In the genomic region with DNA sequence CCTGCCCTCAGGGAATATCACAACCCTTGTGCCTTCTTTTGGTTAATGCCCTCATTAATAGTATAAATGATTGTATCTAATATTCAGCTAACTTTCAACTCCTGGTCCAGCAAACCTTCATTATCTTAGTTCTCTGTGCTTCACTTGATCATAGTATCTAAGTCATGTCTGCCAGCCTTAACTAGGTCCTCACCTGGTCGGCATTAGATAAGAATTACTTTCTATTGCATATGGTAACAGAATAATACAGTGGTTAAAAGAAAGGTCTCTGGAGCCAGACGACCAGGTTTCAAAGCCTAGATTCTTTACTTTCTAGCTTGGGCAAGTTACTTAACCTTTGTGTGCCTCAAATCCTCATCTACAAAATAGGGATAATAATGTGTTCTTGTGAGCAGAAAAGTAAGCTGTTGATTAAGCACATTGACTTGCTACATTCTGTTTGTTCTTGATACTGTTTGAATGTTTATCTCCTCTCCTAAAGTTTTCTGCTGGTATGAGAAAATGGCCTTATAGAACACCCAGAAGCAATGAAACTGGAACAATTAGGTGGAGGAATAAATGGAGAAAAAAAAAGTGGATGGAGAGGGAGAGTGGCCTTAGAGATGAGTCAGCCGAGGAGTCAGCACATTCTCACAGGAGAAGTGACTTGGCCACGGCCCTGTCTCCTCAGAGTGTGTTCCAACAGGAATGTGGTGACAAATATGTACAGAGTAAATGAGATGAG, we compare ENCODE assay signal across 14 cellular contexts.
DNase-seq lines count a peak whose midpoint lies in the region; ATAC-seq and TF ChIP-seq lines count a peak whose summit lies in the region.
"Had no signal": no experiment of that assay in that cellular context is flagged by ENCODE, and none has a peak within 500 bp of the region (broad histone marks: within the 10 kb centered on the region; RNA-seq: fewer than 3 reads in every experiment).

No MANE protein-coding gene starts in this region.

- no peak overlapping the region for H3K4me3 Mint-ChIP-seq in HFFc6
- H3K4me3 Mint-ChIP-seq in activated CD8-positive, alpha-beta memory T cell treated with anti-CD3 and anti-CD28 coated beads, Interleukin-2, amount 10 ng/mL, durations not matched to agents 7 days and 5 days, result no peak overlapping the region
- H3K4me3 Mint-ChIP-seq: activated T-helper 17 cell treated with anti-CD3 and anti-CD28 coated beads, Interleukin-2, amount 50 U/mL, for 72 hours had no signal

- H3K27me3 Mint-ChIP-seq in HFFc6 (ENCODE audit: insufficient read depth), result peaks cover 1% of the 10 kb centered on the region; the same call in 1 of the 2 replicates
- H3K27me3 Mint-ChIP-seq in activated CD8-positive, alpha-beta memory T cell treated with anti-CD3 and anti-CD28 coated beads, Interleukin-2, amount 10 ng/mL, durations not matched to agents 7 days and 5 days, result no peaks in the 10 kb centered on the region
- H3K27me3 Mint-ChIP-seq: activated T-helper 17 cell treated with anti-CD3 and anti-CD28 coated beads, Interleukin-2, amount 50 U/mL, for 72 hours had no signal

- no peak overlapping the region for H3K4me3 ChIP-seq in ACC112 (ENCODE audit: low read depth, low read length)
- H3K4me3 ChIP-seq: upper lobe of left lung had no signal

- no peak overlapping the region for H3K27ac Mint-ChIP-seq in HFFc6
- no peak overlapping the region for H3K27ac Mint-ChIP-seq in activated CD8-positive, alpha-beta memory T cell treated with anti-CD3 and anti-CD28 coated beads, Interleukin-2, amount 10 ng/mL, durations not matched to agents 7 days and 5 days
- H3K27ac Mint-ChIP-seq: activated T-helper 17 cell treated with anti-CD3 and anti-CD28 coated beads, Interleukin-2, amount 50 U/mL, for 72 hours had no signal

- H3K36me3 ChIP-seq in ACC112 (ENCODE audit: insufficient read depth, low read length), result no peaks in the 10 kb centered on the region
- H3K36me3 ChIP-seq: upper lobe of left lung had no signal

- peak; percentile 62 for DNase-seq in HFFc6
- peak; percentile 67 for DNase-seq in astrocyte of the hippocampus (ENCODE audit: low read depth, low spot score)
- peak; percentile 16 for DNase-seq in hepatic stellate cell (ENCODE audit: low spot score)
- DNase-seq in activated CD8-positive, alpha-beta memory T cell treated with anti-CD3 and anti-CD28 coated beads, Interleukin-2, amount 10 ng/mL, durations not matched to agents 7 days and 5 days, result no peak
- DNase-seq in activated CD4-positive, alpha-beta T cell treated with anti-CD3 and anti-CD28 coated beads for 4 hours, result no peak
- DNase-seq: activated CD4-positive, alpha-beta T cell treated with anti-CD3 and anti-CD28 coated beads, Interleukin-2, amount 50 U/mL, for 1 hour; NCI-H1105; posterior cingulate gyrus; stimulated activated CD8-positive, alpha-beta memory T cell treated with anti-CD3 and anti-CD28 coated beads, Interleukin-4, amount 100 ng/mL, for 48 hours; upper lobe of left lung had no signal

- no peaks in the 10 kb centered on the region for H3K79me2 ChIP-seq in ACC112 (ENCODE audit: control insufficient read depth, insufficient read depth, low read length, unreplicated experiment)

- peak overlapping the region; percentile 67 for H3K27ac ChIP-seq in ACC112 (ENCODE audit: low read depth, low read length)
- H3K27ac ChIP-seq: upper lobe of left lung had no signal

- no peaks in the 10 kb centered on the region for H3K36me3 Mint-ChIP-seq in HFFc6 (ENCODE audit: low read depth)
- no peaks in the 10 kb centered on the region for H3K36me3 Mint-ChIP-seq in activated CD8-positive, alpha-beta memory T cell treated with anti-CD3 and anti-CD28 coated beads, Interleukin-2, amount 10 ng/mL, durations not matched to agents 7 days and 5 days

- H3K4me1 Mint-ChIP-seq in HFFc6 (ENCODE audit: low read depth), result peaks cover 30% of the 10 kb centered on the region
- no peaks in the 10 kb centered on the region for H3K4me1 Mint-ChIP-seq in activated CD8-positive, alpha-beta memory T cell treated with anti-CD3 and anti-CD28 coated beads, Interleukin-2, amount 10 ng/mL, durations not matched to agents 7 days and 5 days
- H3K4me1 Mint-ChIP-seq: activated T-helper 17 cell treated with anti-CD3 and anti-CD28 coated beads, Interleukin-2, amount 50 U/mL, for 72 hours had no signal

- CTCF ChIA-PET in activated CD8-positive, alpha-beta memory T cell treated with anti-CD3 and anti-CD28 coated beads, Interleukin-2, amount 10 ng/mL, durations not matched to agents 7 days and 5 days (lab: Charles Lee), result no interaction called here

- no peaks in the 10 kb centered on the region for H3K9me3 Mint-ChIP-seq in HFFc6
- no peaks in the 10 kb centered on the region for H3K9me3 Mint-ChIP-seq in activated CD8-positive, alpha-beta memory T cell treated with anti-CD3 and anti-CD28 coated beads, Interleukin-2, amount 10 ng/mL, durations not matched to agents 7 days and 5 days (ENCODE audit: low read depth)
- H3K9me3 Mint-ChIP-seq: activated T-helper 17 cell treated with anti-CD3 and anti-CD28 coated beads, Interleukin-2, amount 50 U/mL, for 72 hours had no signal

- no peaks in the 10 kb centered on the region for H3K27me3 ChIP-seq in ACC112 (ENCODE audit: insufficient read depth, low read length)
- H3K27me3 ChIP-seq: upper lobe of left lung had no signal

- TF ChIP-seq CTCF in HFFc6 (IDR thresholded peaks at IDR 0.05), result no peak

- H2AFZ ChIP-seq in ACC112 (ENCODE audit: low read length, unreplicated experiment), result no peak overlapping the region

- ATAC-seq in GM18870 (IDR thresholded peaks at IDR 0.05; ENCODE audit: unreplicated experiment) (no peak), HG03571 (IDR thresholded peaks at IDR 0.05; ENCODE audit: unreplicated experiment) (no peak)
- ATAC-seq in activated CD8-positive, alpha-beta memory T cell treated with anti-CD3 and anti-CD28 coated beads, Interleukin-2, amount 10 ng/mL, durations not matched to agents 7 days and 5 days, result no peak
- ATAC-seq: activated T-helper 17 cell treated with anti-CD3 and anti-CD28 coated beads, Interleukin-2, amount 50 U/mL, for 72 hours had no signal

- H3K4me1 ChIP-seq in ACC112 (ENCODE audit: control insufficient read depth, insufficient read depth, low read length, unreplicated experiment), result peaks cover 28% of the 10 kb centered on the region
- H3K4me1 ChIP-seq: upper lobe of left lung had no signal

Comparison
In these comparisons a context has a peak if more than half of its experiments do, and no peak if none do; other contexts are left out.
1. DNase-seq: peak in HFFc6 (single experiment), astrocyte of the hippocampus (single experiment) and hepatic stellate cell (single experiment); none in activated CD8-positive, alpha-beta memory T cell treated with anti-CD3 and anti-CD28 coated beads, Interleukin-2, amount 10 ng/mL, durations not matched to agents 7 days and 5 days (single experiment) and activated CD4-positive, alpha-beta T cell treated with anti-CD3 and anti-CD28 coated beads for 4 hours (0 of 2).